ENCODE assay signal across 14 cellular contexts in the genomic region with DNA sequence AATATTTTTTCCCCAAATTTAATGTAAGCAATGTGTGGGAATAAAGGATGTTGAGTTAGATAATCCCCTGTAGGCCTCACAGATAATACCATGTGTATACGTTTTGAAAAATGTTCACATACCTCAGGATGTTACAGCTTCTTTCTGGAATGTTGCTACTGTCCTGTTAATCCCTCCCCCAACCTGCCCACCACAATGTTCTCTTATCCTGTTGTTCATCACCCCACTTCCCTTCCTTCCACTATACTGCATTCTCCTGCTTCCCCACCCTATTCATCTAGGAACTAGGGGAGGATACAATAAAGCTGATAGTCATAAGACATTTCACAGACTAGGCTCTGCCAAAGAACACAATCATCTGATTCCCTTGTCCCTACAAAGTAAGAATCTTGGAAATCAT.
DNase-seq lines count a peak whose midpoint lies in the region; ATAC-seq and TF ChIP-seq lines count a peak whose summit lies in the region.
"Had no signal": no experiment of that assay in that cellular context is flagged by ENCODE, and none has a peak within 500 bp of the region (broad histone marks: within the 10 kb centered on the region; RNA-seq: fewer than 3 reads in every experiment).

No MANE protein-coding gene starts in this region.

- no peaks in the 10 kb centered on the region for H3K36me3 ChIP-seq in mesendoderm (ENCODE audit: control insufficient read depth, insufficient read depth, low read length)
- H3K36me3 ChIP-seq: left ventricle myocardium inferior had no signal

- intact Hi-C loops in CD14-positive monocyte (cut with micrococcal nuclease) = loop anchor here in 1 of 2 donors (5.0 kb wide), 2 partner anchors 35 to 40 kb away; no protein-coding TSS in a partner anchor

- H3K27me3 Mint-ChIP-seq in CD14-positive monocyte (ENCODE audit: low read depth in 3 of 3) = peaks cover 0 to 2% (median 0%) of the 10 kb centered on the region in 3 donors

- no peaks in the 10 kb centered on the region for H3K9me3 Mint-ChIP-seq in CD14-positive monocyte

- H3K4ac ChIP-seq in mesendoderm (ENCODE audit: low read depth, low read length) = no peak overlapping the region

- H3K79me1 ChIP-seq in mesendoderm (ENCODE audit: low read length) = peaks cover 9% of the 10 kb centered on the region

- no peak overlapping the region for H3K4me2 ChIP-seq in mesendoderm (ENCODE audit: low read length)

- no peak overlapping the region for H3K23ac ChIP-seq in mesendoderm (ENCODE audit: low read length)

- H3K4me3 ChIP-seq in choroid plexus epithelial cell (ENCODE audit: low read depth, low read length) (no peak overlapping the region), mesendoderm (ENCODE audit: low read length) (no peak overlapping the region)
- H3K4me3 ChIP-seq: left ventricle myocardium inferior had no signal

- WGBS in mesendoderm (ENCODE audit: extremely low coverage, insufficient coverage, low lambda C conversion rate) = no CpG with 5 or more reads among the region's 1 CpG

- no peak overlapping the region for H2BK15ac ChIP-seq in mesendoderm (replicated peaks; ENCODE audit: low read depth)

- peaks cover 49% of the 10 kb centered on the region for H3K4me1 Mint-ChIP-seq in CD14-positive monocyte

- peak overlapping the region; percentile 12 for H3K9ac ChIP-seq in mesendoderm (ENCODE audit: low read length)

- ATAC-seq in GM21360 (IDR thresholded peaks at IDR 0.05; ENCODE audit: unreplicated experiment) = no peak

- H3K18ac ChIP-seq in mesendoderm (ENCODE audit: low read length) = no peak overlapping the region

- H3K27ac ChIP-seq in mesendoderm (ENCODE audit: low read depth, low read length) (no peak overlapping the region), substantia nigra (ENCODE audit: low read depth, low read length, poor library complexity, severe bottlenecking) (no peak overlapping the region)
- H3K27ac ChIP-seq: left ventricle myocardium inferior had no signal

- H3K27me3 ChIP-seq in mesendoderm (ENCODE audit: insufficient read depth, low read length, poor library complexity) = no peaks in the 10 kb centered on the region

- H4K5ac ChIP-seq in mesendoderm (ENCODE audit: low read length) = no peak overlapping the region

- no peak overlapping the region for H3K56ac ChIP-seq in mesendoderm (ENCODE audit: low read length)

- DNase-seq in CD14-positive monocyte (ENCODE audit: low spot score) = no peak
- DNase-seq in NCI-H226 = peak; percentile 96
- peak; percentile 89 for DNase-seq in choroid plexus epithelial cell (ENCODE audit: low read depth)
- DNase-seq in mesendoderm = peak; percentile 85
- DNase-seq in stimulated activated CD4-positive, alpha-beta T cell treated with anti-CD3 and anti-CD28 coated beads, Interleukin-12 subunit alpha, Interleukin-12 subunit beta, amount 100 ng/mL, for 4 hours = no peak
- no peak for DNase-seq in substantia nigra (lab: John Stamatoyannopoulos, UW)
- DNase-seq in activated CD4-positive, alpha-beta T cell treated with anti-CD3 and anti-CD28 coated beads, Interleukin-2, amount 50 U/mL, for 48 hours = no peak
- DNase-seq: activated CD4-positive, CD25-positive, alpha-beta regulatory T cell; activated gamma-delta T cell treated with Interleukin-2 at 50 U/mL for 16 hours; left ventricle myocardium inferior; NCI-H1436; OCI-M1; retina had no signal

- H2BK120ac ChIP-seq in mesendoderm (ENCODE audit: low read depth, low read length) = no peak overlapping the region

- H2AK5ac ChIP-seq in mesendoderm (ENCODE audit: low read length) = no peak overlapping the region

- H4K8ac ChIP-seq in mesendoderm (ENCODE audit: low read depth, low read length) = no peak overlapping the region

- peak overlapping the region in 5 of 7 donors; percentile 10 to 90 (median 63) for H3K27ac Mint-ChIP-seq in CD14-positive monocyte

- TF ChIP-seq CTCF in CD14-positive monocyte (IDR thresholded peaks at IDR 0.05) = no peak
- TF ChIP-seq CTCF in choroid plexus epithelial cell (conservative IDR thresholded peaks at IDR 0.05; ENCODE audit: low read depth, low read length) = no peak

- H3K36me3 Mint-ChIP-seq in CD14-positive monocyte = no peaks in the 10 kb centered on the region

- H3K4me3 Mint-ChIP-seq in CD14-positive monocyte = no peak overlapping the region

- no peaks in the 10 kb centered on the region for H3K4me1 ChIP-seq in mesendoderm (ENCODE audit: control insufficient read depth, low read depth, low read length)
- H3K4me1 ChIP-seq: left ventricle myocardium inferior had no signal

- H2BK5ac ChIP-seq in mesendoderm (ENCODE audit: low read length) = no peak overlapping the region

- peaks cover 54% of the 10 kb centered on the region for H3K79me2 ChIP-seq in mesendoderm (ENCODE audit: control insufficient read depth, insufficient read depth, low read length)

Comparison
In these comparisons a context has a peak if more than half of its experiments do, and no peak if none do; other contexts are left out.
1. DNase-seq: peak in NCI-H226 (single experiment), choroid plexus epithelial cell (single experiment) and mesendoderm (single experiment); none in CD14-positive monocyte (single experiment), stimulated activated CD4-positive, alpha-beta T cell treated with anti-CD3 and anti-CD28 coated beads, Interleukin-12 subunit alpha, Interleukin-12 subunit beta, amount 100 ng/mL, for 4 hours (single experiment), substantia nigra (0 of 49) and activated CD4-positive, alpha-beta T cell treated with anti-CD3 and anti-CD28 coated beads, Interleukin-2, amount 50 U/mL, for 48 hours (0 of 2).